ENCODE assay signal across 1 cellular context in the genomic region with DNA sequence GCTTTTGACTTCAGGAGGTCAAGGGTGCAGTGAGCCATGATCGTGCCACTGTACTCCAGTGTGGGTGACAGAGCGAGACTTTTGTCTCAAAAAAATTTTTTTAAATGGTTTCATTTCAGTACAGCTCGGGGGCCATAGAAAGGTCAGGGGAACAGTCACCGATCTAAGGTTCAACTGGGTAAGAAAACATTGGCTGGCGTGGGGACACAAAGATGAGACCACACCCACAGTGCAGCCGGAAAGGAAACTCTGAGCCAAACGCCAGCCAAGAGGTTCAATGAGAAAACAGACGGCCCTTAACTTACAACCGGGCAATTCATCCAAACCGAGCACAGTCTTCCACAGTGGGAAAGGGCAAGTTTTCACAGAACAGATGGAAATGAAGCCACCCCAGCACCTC.
TF ChIP-seq lines count a peak whose summit lies in the region.

No MANE protein-coding gene starts in this region.

TF ChIP-seq in HepG2, 621 proteins besides CTCF, POLR2A, EP300 and RAD21 (continued from another document):
- TF ChIP-seq, protein P1, sequence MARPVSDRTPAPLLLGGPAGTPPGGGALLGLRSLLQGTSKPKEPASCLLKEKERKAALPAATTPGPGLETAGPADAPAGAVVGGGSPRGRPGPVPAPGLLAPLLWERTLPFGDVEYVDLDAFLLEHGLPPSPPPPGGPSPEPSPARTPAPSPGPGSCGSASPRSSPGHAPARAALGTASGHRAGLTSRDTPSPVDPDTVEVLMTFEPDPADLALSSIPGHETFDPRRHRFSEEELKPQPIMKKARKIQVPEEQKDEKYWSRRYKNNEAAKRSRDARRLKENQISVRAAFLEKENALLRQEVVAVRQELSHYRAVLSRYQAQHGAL (CRISPR knock-in tag; IDR thresholded peaks at IDR 0.05; ENCODE audit: not compliant biosample characterization) = no peak
- TF ChIP-seq THYN1 (CRISPR knock-in tag; IDR thresholded peaks at IDR 0.05; ENCODE audit: borderline replicate concordance, low read depth) (no peak), ZNF317 (CRISPR knock-in tag; IDR thresholded peaks at IDR 0.05) (no peak), ZNF737 (CRISPR knock-in tag; IDR thresholded peaks at IDR 0.05; ENCODE audit: borderline replicate concordance) (no peak), LCORL (IDR thresholded peaks at IDR 0.05) (no peak), LCORL (CRISPR knock-in tag; IDR thresholded peaks at IDR 0.05) (no peak), HNRNPL (IDR thresholded peaks at IDR 0.05; ENCODE audit: low read depth, low read length) (no peak), FOXK2 (IDR thresholded peaks at IDR 0.05) (no peak), FOXM1 (CRISPR knock-in tag; IDR thresholded peaks at IDR 0.05) (no peak)
- TF ChIP-seq, protein P2, sequence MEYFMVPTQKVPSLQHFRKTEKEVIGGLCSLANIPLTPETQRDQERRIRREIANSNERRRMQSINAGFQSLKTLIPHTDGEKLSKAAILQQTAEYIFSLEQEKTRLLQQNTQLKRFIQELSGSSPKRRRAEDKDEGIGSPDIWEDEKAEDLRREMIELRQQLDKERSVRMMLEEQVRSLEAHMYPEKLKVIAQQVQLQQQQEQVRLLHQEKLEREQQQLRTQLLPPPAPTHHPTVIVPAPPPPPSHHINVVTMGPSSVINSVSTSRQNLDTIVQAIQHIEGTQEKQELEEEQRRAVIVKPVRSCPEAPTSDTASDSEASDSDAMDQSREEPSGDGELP (IDR thresholded peaks at IDR 0.05; ENCODE audit: borderline replicate concordance, low read depth) = no peak
- TF ChIP-seq, protein P3, sequence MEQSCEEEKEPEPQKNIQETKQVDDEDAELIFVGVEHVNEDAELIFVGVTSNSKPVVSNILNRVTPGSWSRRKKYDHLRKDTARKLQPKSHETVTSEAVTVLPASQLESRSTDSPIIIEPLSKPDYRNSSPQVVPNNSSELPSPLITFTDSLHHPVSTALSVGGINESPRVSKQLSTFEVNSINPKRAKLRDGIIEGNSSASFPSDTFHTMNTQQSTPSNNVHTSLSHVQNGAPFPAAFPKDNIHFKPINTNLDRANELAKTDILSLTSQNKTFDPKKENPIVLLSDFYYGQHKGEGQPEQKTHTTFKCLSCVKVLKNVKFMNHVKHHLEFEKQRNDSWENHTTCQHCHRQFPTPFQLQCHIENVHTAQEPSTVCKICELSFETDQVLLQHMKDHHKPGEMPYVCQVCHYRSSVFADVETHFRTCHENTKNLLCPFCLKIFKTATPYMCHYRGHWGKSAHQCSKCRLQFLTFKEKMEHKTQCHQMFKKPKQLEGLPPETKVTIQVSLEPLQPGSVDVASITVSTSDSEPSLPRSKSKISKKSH (CRISPR knock-in tag; IDR thresholded peaks at IDR 0.05; ENCODE audit: borderline replicate concordance) = no peak
